Comparison of ENCODE assay signal across 28 cellular contexts in the genomic region with DNA sequence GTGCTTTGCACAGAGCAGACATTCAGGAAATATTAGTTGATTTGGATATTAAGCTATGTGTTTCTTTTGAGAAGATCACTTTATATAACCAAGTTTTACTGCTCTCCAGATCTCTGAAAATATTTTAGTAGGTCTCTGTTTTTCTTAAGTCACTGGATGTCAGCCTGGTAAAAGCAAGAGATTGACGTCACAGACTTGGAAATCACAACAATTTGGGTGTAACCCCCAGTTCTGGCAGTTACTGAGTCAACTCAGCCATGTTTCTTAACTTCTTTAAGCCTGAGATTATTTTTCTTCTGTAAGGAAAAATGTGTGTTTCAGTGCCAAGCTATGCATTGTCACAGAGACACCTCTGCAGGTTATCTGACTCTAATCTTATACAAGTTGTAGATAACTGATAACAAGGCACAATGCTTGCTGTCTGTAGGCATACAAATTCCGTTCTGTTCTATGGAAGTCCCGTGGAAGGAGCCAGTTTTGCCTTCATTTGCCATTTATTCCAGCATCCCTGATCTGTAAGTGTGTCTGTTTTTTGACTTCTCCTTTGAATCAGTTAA.
DNase-seq lines count a peak whose midpoint lies in the region; ATAC-seq, FAIRE-seq and TF ChIP-seq lines count a peak whose summit lies in the region.
"Had no signal": no experiment of that assay in that cellular context is flagged by ENCODE, and none has a peak within 500 bp of the region (broad histone marks: within the 10 kb centered on the region; RNA-seq: fewer than 3 reads in every experiment).

No MANE protein-coding gene starts in this region.

- H3K9me3 ChIP-seq in DND-41 (ENCODE audit: insufficient read depth, low read length, severe bottlenecking) (no peaks in the 10 kb centered on the region), adipocyte (ENCODE audit: control insufficient read depth, low read length) (no peaks in the 10 kb centered on the region)
- H3K9me3 ChIP-seq: body of pancreas, pancreas, thoracic aorta had no signal

- intact Hi-C loops in sciatic nerve (cut with DNase I): no loop called here

- no peak overlapping the region for H3K4me3 ChIP-seq in DND-41 (ENCODE audit: low read depth in 1 of 2, low read length in 2 of 2)
- no peak overlapping the region for H3K4me3 ChIP-seq in adipocyte (ENCODE audit: low read length)
- H3K4me3 ChIP-seq in fibroblast of the aortic adventitia (ENCODE audit: low read depth, low read length): no peak overlapping the region
- H3K4me3 ChIP-seq: body of pancreas, coronary artery, pancreas, thoracic aorta had no signal

- no peak overlapping the region for H3K9ac ChIP-seq in DND-41 (ENCODE audit: low read depth, low read length)
- H3K9ac ChIP-seq in adipocyte (ENCODE audit: low read length): no peak overlapping the region

- H4K20me1 ChIP-seq in DND-41 (ENCODE audit: insufficient read depth, low read length): no peaks in the 10 kb centered on the region

- 0 out of 2 replicates have a peak overlapping the region, but pooled peaks have one; percentile 44 for H2AFZ ChIP-seq in DND-41 (ENCODE audit: low read depth, low read length)

- H3K27me3 ChIP-seq in DND-41 (ENCODE audit: insufficient read depth, low read length, poor library complexity) (no peaks in the 10 kb centered on the region), adipocyte (replicated peaks; ENCODE audit: control insufficient read depth, insufficient read depth, low read length) (no peaks in the 10 kb centered on the region)
- H3K27me3 ChIP-seq: body of pancreas had no signal

- ATAC-seq in DND-41 (ENCODE audit: insufficient read depth, low read depth) (no peak), sciatic nerve (peak; percentile 71)
- ATAC-seq: activated CD8-positive, alpha-beta T cell treated with anti-CD3 and anti-CD28 coated beads, Interleukin-2, amount 10 ng/mL, durations not matched to agents 7 days and 5 days; body of pancreas; natural killer cell; pancreas; SK-N-SH treated with all-trans-retinoic acid at 6 μM for 48 hours; stimulated activated memory B cell treated with anti-CD40 and anti-IgM and Interleukin-4, amounts not matched to agents 10 μg/mL and 1 μg/mL and 100 μg/mL, for 72 hours had no signal

- H3K27ac ChIP-seq in DND-41 (ENCODE audit: low read length): no peak overlapping the region
- H3K27ac ChIP-seq: body of pancreas, pancreas, thoracic aorta had no signal

- no peak for TF ChIP-seq POLR2A in GM12891 (IDR thresholded peaks at IDR 0.05; ENCODE audit: low read depth, low read length)

- no peaks in the 10 kb centered on the region for H3K79me2 ChIP-seq in DND-41 (ENCODE audit: insufficient read depth, low read length)

- no peaks in the 10 kb centered on the region for H3K36me3 ChIP-seq in DND-41 (ENCODE audit: insufficient read depth, low read length)
- no peaks in the 10 kb centered on the region for H3K36me3 ChIP-seq in adipocyte (ENCODE audit: control insufficient read depth, insufficient read depth, low read length, severe bottlenecking)
- H3K36me3 ChIP-seq: pancreas, thoracic aorta had no signal

- TF ChIP-seq CTCF in DND-41 (IDR thresholded peaks at IDR 0.05; ENCODE audit: borderline replicate concordance, extremely low read depth, low read length, poor library complexity, severe bottlenecking) (no peak), fibroblast of the aortic adventitia (IDR thresholded peaks at IDR 0.05; ENCODE audit: insufficient read depth, low read length) (no peak)

- no peak for FAIRE-seq in GM12891 (lab: Jason Lieb, UNC)
- FAIRE-seq: endometrium, H54, pancreas, RCC 7860 had no signal

- H3K4me1 ChIP-seq in DND-41 (ENCODE audit: insufficient read depth, low read length): peaks cover 26% of the 10 kb centered on the region
- H3K4me1 ChIP-seq in adipocyte (ENCODE audit: control insufficient read depth, insufficient read depth, low read length): no peaks in the 10 kb centered on the region
- H3K4me1 ChIP-seq: body of pancreas, pancreas had no signal

- DNase-seq in DND-41 (no peak), adipocyte (ENCODE audit: low read depth) (peak; percentile 39), fibroblast of the aortic adventitia (ENCODE audit: low read depth) (peak; percentile 96), sciatic nerve (ENCODE audit: low spot score) (no peak), NCI-H2171 treated with DMSO at 0.1 percent for 48 hours (lab: John Stamatoyannopoulos, UW) (no peak), GM12891 (ENCODE audit: insufficient read length, low spot score) (no peak), SIG-M5 (lab: John Stamatoyannopoulos, UW) (no peak)
- DNase-seq: activated B cell treated with CpG ODN at 0.5 μM for 24 hours; activated CD8-positive, alpha-beta T cell treated with anti-CD3 and anti-CD28 coated beads, Interleukin-2, amount 10 ng/mL, durations not matched to agents 7 days and 5 days; activated naive CD4-positive, alpha-beta T cell treated with anti-CD3 and anti-CD28 coated beads, Interleukin-2, amount 50 U/mL, for 16 hours; activated T-cell treated with anti-CD3 and anti-CD28 coated beads, Interleukin-2, amount 50 U/mL, for 24 hours; AML-193; body of pancreas; Karpas-422; kidney glomerular epithelial cell; natural killer cell; NCI-H1092; NCI-H2081 treated with DMSO at 0.1 percent for 48 hours; NCI-H524; pancreas; stimulated activated CD4-positive, alpha-beta T cell treated with anti-CD3 and anti-CD28 coated beads, Interleukin-1b, Interleukin-23, amount 100 ng/mL, for 48 hours had no signal

- H3K4me2 ChIP-seq in DND-41 (ENCODE audit: insufficient read depth, low read length): no peak overlapping the region

TF ChIP-seq in GM12891, 5 proteins besides CTCF, POLR2A, EP300 and RAD21:
- TF ChIP-seq SPI1 (IDR thresholded peaks at IDR 0.05; ENCODE audit: low read depth, low read length): no peak
- no peak for TF ChIP-seq POLR2AphosphoS5 (IDR thresholded peaks at IDR 0.05; ENCODE audit: low read depth, low read length)
- no peak for TF ChIP-seq TAF1 (IDR thresholded peaks at IDR 0.05; ENCODE audit: low read depth, low read length)
- no peak for TF ChIP-seq PAX5 (IDR thresholded peaks at IDR 0.05; ENCODE audit: insufficient read depth, low read length, severe bottlenecking)
- no peak for TF ChIP-seq POU2F2 (IDR thresholded peaks at IDR 0.05; ENCODE audit: low read depth, low read length)

Comparison
In these comparisons a context has a peak if more than half of its experiments do, and no peak if none do; other contexts are left out.
1. DNase-seq: peak in adipocyte (single experiment) and fibroblast of the aortic adventitia (single experiment); none in DND-41 (single experiment), sciatic nerve (single experiment), NCI-H2171 treated with DMSO at 0.1 percent for 48 hours (single experiment), GM12891 (single experiment) and SIG-M5 (single experiment).